Comparison of ENCODE assay signal across 12 cellular contexts in genomic region chrX:77412631-77413030, GRCh38. TPM values are rescaled to one million over a fixed set of nuclear protein-coding genes. Genes with fewer than 3 reads are reported as not detected.
"Had no signal": no experiment of that assay in that cellular context is flagged by ENCODE, and none has a peak within 500 bp of the region (broad histone marks: within the 10 kb centered on the region; RNA-seq: fewer than 3 reads in every experiment).

No MANE protein-coding gene starts in this region.

- FAIRE-seq: HepG2 had no signal

- ATAC-seq: HCT116, HepG2 had no signal

- H3K4me2 ChIP-seq: KMS-11 had no signal

- H3K27ac ChIP-seq: GM23248, HL-60, KMS-11 had no signal

- H3K36me3 ChIP-seq: HAP-1 had no signal

- DNase-seq: GM23248, H7, HFFc6, KBM-7 had no signal

- H3K9ac ChIP-seq: GM23248, KMS-11 had no signal

- H3K9me3 ChIP-seq: HAP-1 had no signal

- H3K4me3 ChIP-seq: GM23248, HAP-1 had no signal

- H3K4me1 ChIP-seq: HAP-1 had no signal

- H2AFZ ChIP-seq: GM23248 had no signal

RNA-seq across cellular contexts. Expression of gene FGF16, which starts 34.6 kb away (rescaled TPM):
- total RNA-seq: H4, HepG2, HFFc6, HT1080 had no signal
- polyA plus RNA-seq: GM23248, HepG2, IgD-negative memory B cell had no signal
